In the genomic region with DNA sequence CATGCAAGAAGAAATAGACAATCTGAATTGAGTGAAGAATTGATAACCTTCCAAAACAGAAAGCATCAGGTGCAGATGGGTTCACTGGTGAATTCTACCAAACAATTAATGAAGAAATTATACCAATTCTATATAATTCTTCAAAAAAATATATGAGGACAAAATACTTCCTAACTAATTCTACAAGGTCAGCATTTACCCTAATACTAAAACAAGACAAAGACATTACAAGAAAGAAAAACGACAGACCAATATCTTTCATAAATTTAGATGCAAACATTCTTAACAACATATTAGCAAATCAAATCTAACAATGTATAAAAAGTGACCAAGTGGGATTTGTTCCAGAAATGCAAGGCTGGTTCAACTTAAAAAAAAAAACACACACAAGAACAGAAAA, we compare ENCODE assay signal across 8 cellular contexts.
"Had no signal": no experiment of that assay in that cellular context is flagged by ENCODE, and none has a peak within 500 bp of the region (broad histone marks: within the 10 kb centered on the region; RNA-seq: fewer than 3 reads in every experiment).

No MANE protein-coding gene starts in this region.

- H3K4me3 ChIP-seq: GM23338, HAP-1 had no signal

- H2AFZ ChIP-seq: GM23338 had no signal

- H3K27ac ChIP-seq: HL-60 had no signal

- H3K9me3 ChIP-seq: HAP-1 had no signal

- DNase-seq: H7, HFFc6, KG1 had no signal

- FAIRE-seq: H1 had no signal

- H3K4me2 ChIP-seq: GM23338 had no signal

- H3K36me3 ChIP-seq: HAP-1 had no signal

- H3K4me1 ChIP-seq: HAP-1 had no signal

- ATAC-seq: GM23338, HCT116 had no signal
